8 cellular contexts compared by ENCODE assay signal in genomic region chr1:91165033-91165654, GRCh38.
DNase-seq lines count a peak whose midpoint lies in the region; ATAC-seq and TF ChIP-seq lines count a peak whose summit lies in the region.

No MANE protein-coding gene starts in this region.

- no peak overlapping the region for H3K27ac Mint-ChIP-seq in endothelial cell (ENCODE audit: unreplicated experiment)

- H3K4me1 Mint-ChIP-seq in endothelial cell (ENCODE audit: unreplicated experiment), result peaks cover 8% of the 10 kb centered on the region

- H3K27me3 Mint-ChIP-seq in endothelial cell (ENCODE audit: unreplicated experiment), result no peaks in the 10 kb centered on the region

- peak; percentile 78 for DNase-seq in COLO668 (lab: John Stamatoyannopoulos, UW; ENCODE audit: unreplicated experiment)
- DNase-seq in NCI-H748 treated with DMSO at 0.1 percent for 48 hours (lab: John Stamatoyannopoulos, UW), result peak; percentile 37
- DNase-seq in activated CD8-positive, alpha-beta memory T cell treated with anti-CD3 and anti-CD28 coated beads for 24 hours, result peak; percentile 89
- peak; percentile 91 for DNase-seq in endothelial cell (ENCODE audit: low spot score)
- peak; percentile 58 for DNase-seq in middle frontal gyrus (ENCODE audit: extremely low spot score, low spot score)
- DNase-seq in stimulated activated CD8-positive, alpha-beta memory T cell treated with anti-CD3 and anti-CD28 coated beads, Interleukin-4, amount 100 ng/mL, for 4 hours (ENCODE audit: low read depth in 2 of 2, low spot score in 1 of 2), result peak; percentile 30 to 39

- no peaks in the 10 kb centered on the region for H3K9me3 Mint-ChIP-seq in endothelial cell (ENCODE audit: unreplicated experiment)

- H3K36me3 Mint-ChIP-seq in endothelial cell (ENCODE audit: low read depth, unreplicated experiment), result no peaks in the 10 kb centered on the region

- H3K4me3 Mint-ChIP-seq in endothelial cell (ENCODE audit: unreplicated experiment), result no peak overlapping the region

- ATAC-seq in GM19438 (IDR thresholded peaks at IDR 0.05; ENCODE audit: low read depth, unreplicated experiment) (peak; percentile 94), HG03457 (IDR thresholded peaks at IDR 0.05; ENCODE audit: unreplicated experiment) (peak; percentile 84)

- TF ChIP-seq CTCF in endothelial cell (IDR thresholded peaks at IDR 0.05; ENCODE audit: unreplicated experiment), result peak; percentile 95

Comparison
In these comparisons a context has a peak if more than half of its experiments do, and no peak if none do; other contexts are left out.
1. Peak in every context shown above with its lines: DNase-seq and ATAC-seq.
2. DNase-seq: peak in every context shown above with its lines; median percentile 91 in endothelial cell; 89 in activated CD8-positive, alpha-beta memory T cell treated with anti-CD3 and anti-CD28 coated beads for 24 hours; 78 in COLO668; 58 in middle frontal gyrus; 37 in NCI-H748 treated with DMSO at 0.1 percent for 48 hours; 34 in stimulated activated CD8-positive, alpha-beta memory T cell treated with anti-CD3 and anti-CD28 coated beads, Interleukin-4, amount 100 ng/mL, for 4 hours.